In genomic region chr3:169460035-169460434, GRCh38 we compare ENCODE assay signal across 18 cellular contexts.
DNase-seq lines count a peak whose midpoint lies in the region; ATAC-seq and TF ChIP-seq lines count a peak whose summit lies in the region.
"Had no signal": no experiment of that assay in that cellular context is flagged by ENCODE, and none has a peak within 500 bp of the region (broad histone marks: within the 10 kb centered on the region; RNA-seq: fewer than 3 reads in every experiment).

No MANE protein-coding gene starts in this region.

- TF ChIP-seq CTCF in heart right ventricle (IDR thresholded peaks at IDR 0.05), result no peak
- no peak for TF ChIP-seq CTCF in cardiac fibroblast (IDR thresholded peaks at IDR 0.05; ENCODE audit: low read depth, low read length)
- no peak for TF ChIP-seq CTCF in fibroblast of pulmonary artery (IDR thresholded peaks at IDR 0.05; ENCODE audit: low read length, missing control alignments)
- TF ChIP-seq CTCF in A673 (conservative IDR thresholded peaks at IDR 0.05; ENCODE audit: low read depth, low read length), result no peak

- H3K36me3 ChIP-seq in heart right ventricle (no peaks in the 10 kb centered on the region), A673 (ENCODE audit: insufficient read depth, low read length, poor library complexity, severe bottlenecking) (no peaks in the 10 kb centered on the region)
- H3K36me3 ChIP-seq: BLaER1 had no signal

- ATAC-seq in heart right ventricle (peak in 5 of 8 donors; percentile 74 to 82 (median 79)), GM21825 (IDR thresholded peaks at IDR 0.05; ENCODE audit: unreplicated experiment) (no peak)
- ATAC-seq: A549, GM23338 had no signal

- H3K9me3 ChIP-seq in heart right ventricle (no peaks in the 10 kb centered on the region), A673 (ENCODE audit: low read depth, low read length, poor library complexity, severe bottlenecking) (no peaks in the 10 kb centered on the region)
- H3K9me3 ChIP-seq: A549, BLaER1 had no signal

- CTCF ChIA-PET in A673 (lab: Charles Lee), result no interaction called here

- H3K27ac ChIP-seq in heart right ventricle (peak overlapping the region in 4 of 10 donors; percentile 12 to 67 (median 60)), A673 (ENCODE audit: low read depth, low read length, poor library complexity, severe bottlenecking) (no peak overlapping the region)
- H3K27ac ChIP-seq: 22Rv1, A549, BLaER1, HL-60 had no signal

- peaks cover 0 to 42% (median 5%) of the 10 kb centered on the region in 9 donors for H3K4me1 ChIP-seq in heart right ventricle
- no peaks in the 10 kb centered on the region for H3K4me1 ChIP-seq in A673 (ENCODE audit: insufficient read depth, low read length, poor library complexity, severe bottlenecking)
- H3K4me1 ChIP-seq: A549, BLaER1 had no signal

- DNase-seq in heart right ventricle (peak in 1 of 2 donors; percentile 42), cardiac septum (ENCODE audit: low spot score) (no peak), cardiac fibroblast (ENCODE audit: low read depth in 2 of 2) (peak; percentile 36 to 75), fibroblast of pulmonary artery (ENCODE audit: low read depth) (peak; percentile 95), lung microvascular endothelial cell (ENCODE audit: low read depth in 2 of 2) (peak; percentile 48 to 73), NCI-H2171 (lab: John Stamatoyannopoulos, UW) (no peak), A673 (ENCODE audit: low spot score) (no peak)
- DNase-seq: CD4-positive, alpha-beta memory T cell; DMS153; DMS79; GDM1; HCEC 1CT had no signal

- no peaks in the 10 kb centered on the region for H3K27me3 ChIP-seq in heart right ventricle
- peaks cover 70% of the 10 kb centered on the region for H3K27me3 ChIP-seq in A673 (replicated peaks; ENCODE audit: insufficient read depth, low read depth, low read length, poor library complexity)
- H3K27me3 ChIP-seq: BLaER1 had no signal

- intact Hi-C loops in heart right ventricle (cut with DNase I), result loop anchor here in 2 of 10 donors (5.0 to 10.0 kb wide), 2 partner anchors 197 to 305 kb away; no protein-coding TSS in a partner anchor
- intact Hi-C loops in cardiac septum (cut with DNase I), result no loop called here
- intact Hi-C loops in A673 (cut with micrococcal nuclease; ENCODE audit: unreplicated experiment), result no loop called here

- H3K4me3 ChIP-seq in heart right ventricle (no peak overlapping the region), cardiac fibroblast (replicated peaks in 1 of 2; ENCODE audit: low read depth in 2 of 2, low read length in 2 of 2) (no peak overlapping the region), fibroblast of pulmonary artery (replicated peaks; ENCODE audit: low read depth, low read length) (no peak overlapping the region), A673 (ENCODE audit: low read depth, low read length, poor library complexity, severe bottlenecking) (no peak overlapping the region)
- H3K4me3 ChIP-seq: A549, BLaER1, GM23338 had no signal

- 50 to 52% methylated on average over 1 of the region's 1 CpG for WGBS in heart right ventricle, 2 donors

- POLR2A ChIA-PET in A673 (lab: Charles Lee; ENCODE audit: low non-redundant PET), result no interaction called here

- no TSS peak for BruUV-seq in A673 (replicated peaks; lab: Mats Ljungman, UMichigan)

Comparison
In these comparisons a context has a peak if more than half of its experiments do, and no peak if none do; other contexts are left out.
1. DNase-seq: peak in cardiac fibroblast (2 of 2), fibroblast of pulmonary artery (single experiment) and lung microvascular endothelial cell (2 of 2); none in cardiac septum (single experiment), NCI-H2171 (single experiment) and A673 (single experiment).